In genomic region chr4:27357283-27357682, GRCh38 we compare ENCODE assay signal across 1 cellular context.
TF ChIP-seq lines count a peak whose summit lies in the region.

No MANE protein-coding gene starts in this region.

TF ChIP-seq in SK-N-SH treated with all-trans-retinoic acid at 6 μM for 48 hours, 23 proteins besides CTCF, POLR2A, EP300 and RAD21 (continued from another document):
- TF ChIP-seq PATZ1 (CRISPR knock-in tag; IDR thresholded peaks at IDR 0.05; ENCODE audit: borderline replicate concordance) (no peak), BACH2 (CRISPR knock-in tag; IDR thresholded peaks at IDR 0.05; ENCODE audit: borderline replicate concordance) (no peak), OSR1 (CRISPR knock-in tag; IDR thresholded peaks at IDR 0.05) (no peak)
